ENCODE assay signal across 7 cellular contexts in the genomic region with DNA sequence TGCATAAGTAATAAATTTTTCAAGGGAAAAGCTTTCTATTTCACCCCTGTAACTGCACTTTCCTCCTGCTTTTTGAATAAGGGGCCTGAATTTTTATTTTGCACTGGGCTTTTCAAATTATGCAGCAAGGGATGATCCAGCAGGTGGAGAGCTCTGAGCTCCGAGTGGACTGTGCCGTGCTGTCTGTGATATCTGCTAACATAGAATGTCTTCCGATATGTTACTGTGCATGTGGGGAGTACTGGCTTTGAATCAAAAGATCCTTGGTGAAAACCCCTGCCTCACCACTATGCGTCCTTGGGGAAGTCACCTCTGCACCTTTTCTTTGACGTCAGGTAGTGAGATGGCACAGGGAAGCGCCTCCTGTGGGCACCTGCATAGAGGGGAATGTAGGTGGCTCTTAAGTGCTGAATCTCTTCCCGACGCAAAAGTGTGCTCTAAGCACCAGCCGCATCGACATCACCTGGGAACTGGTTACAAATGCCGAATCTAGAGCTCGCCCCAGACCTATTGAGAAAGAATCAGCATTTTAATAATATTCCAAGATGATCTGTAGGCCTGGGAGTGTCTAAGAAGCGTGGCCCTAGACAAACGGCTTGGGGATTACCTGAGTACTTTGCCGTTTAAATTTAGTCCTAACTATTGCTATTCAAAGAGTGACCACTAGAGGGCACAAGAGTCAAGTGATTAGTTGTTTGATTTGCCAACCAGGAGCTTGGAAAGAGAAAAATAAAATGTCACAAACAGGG.
DNase-seq lines count a peak whose midpoint lies in the region; ATAC-seq, FAIRE-seq and TF ChIP-seq lines count a peak whose summit lies in the region.

No MANE protein-coding gene starts in this region.

- DNase-seq in DMS79 (lab: John Stamatoyannopoulos, UW) = peak; percentile 34
- peak; percentile 26 for DNase-seq in HS-27A (ENCODE audit: low read depth)
- peak; percentile 68 for DNase-seq in NCI-H774 (lab: John Stamatoyannopoulos, UW)
- peak; percentile 76 to 87 for DNase-seq in T47D (ENCODE audit: low read depth in 1 of 2, low spot score in 1 of 2)
- no peak for DNase-seq in tibial artery

- H3K4me1 ChIP-seq in tibial artery = peaks cover 0 to 4% (median 0%) of the 10 kb centered on the region in 4 donors

- no peak overlapping the region for H3K27ac ChIP-seq in tibial artery

- H3K36me3 ChIP-seq in tibial artery = no peaks in the 10 kb centered on the region

- peaks cover 0 to 50% of the 10 kb centered on the region in 2 donors for H3K27me3 ChIP-seq in tibial artery

- peak; percentile 99 for FAIRE-seq in islet of Langerhans (lab: Jason Lieb, UNC)

- H3K9me3 ChIP-seq in tibial artery = peaks cover 0 to 4% (median 0%) of the 10 kb centered on the region in 3 donors

- ATAC-seq in HG03521 (IDR thresholded peaks at IDR 0.05; ENCODE audit: unreplicated experiment) = no peak

- H3K4me3 ChIP-seq in tibial artery = no peak overlapping the region

- intact Hi-C loops in tibial artery (cut with DNase I; ENCODE audit: low total_unique reads) = loop anchor here (1.0 kb wide), 1 partner anchor 77 kb away; no protein-coding TSS in a partner anchor

- peak; percentile 75 to 88 for TF ChIP-seq CTCF in tibial artery (IDR thresholded peaks at IDR 0.05)

- in situ Hi-C loops in T47D (cut with HindIII; ENCODE audit: low pct_unique_long_range_greater_than_20kb, low sequenced_read_pairs) = no loop called here

Comparison
In these comparisons a context has a peak if more than half of its experiments do, and no peak if none do; other contexts are left out.
1. DNase-seq: peak in DMS79 (single experiment), HS-27A (single experiment), NCI-H774 (single experiment) and T47D (2 of 2); none in tibial artery (0 of 2).